ENCODE assay signal across 8 cellular contexts in the genomic region with DNA sequence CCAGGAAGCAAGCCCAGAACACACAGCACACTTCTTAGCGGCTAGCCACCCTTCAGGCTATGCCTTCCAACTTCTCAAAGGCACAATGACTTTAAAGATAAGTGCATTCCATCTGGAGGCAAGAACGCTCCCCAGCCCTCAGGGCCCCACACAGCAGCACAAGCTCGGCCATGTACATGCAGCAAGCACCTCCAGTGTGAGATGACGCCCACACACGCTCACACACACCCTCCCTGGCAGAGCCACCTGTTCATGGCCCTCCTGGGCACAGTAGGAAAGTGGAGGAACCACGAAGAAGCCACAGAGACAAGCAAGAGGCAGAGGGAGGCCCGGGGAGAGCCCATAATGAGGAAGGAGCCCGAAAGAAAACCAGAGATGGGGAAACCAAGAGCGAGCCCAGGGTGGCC. TPM values are rescaled to one million over a fixed set of nuclear protein-coding genes. Genes with fewer than 3 reads are reported as not detected.
DNase-seq lines count a peak whose midpoint lies in the region; ATAC-seq and TF ChIP-seq lines count a peak whose summit lies in the region.

No MANE protein-coding gene starts in this region.

- no peaks in the 10 kb centered on the region for H3K9me3 Mint-ChIP-seq in CD8-positive, alpha-beta T cell
- peaks cover 6% of the 10 kb centered on the region for H3K9me3 Mint-ChIP-seq in activated CD4-positive, alpha-beta T cell treated with anti-CD3 and anti-CD28 coated beads, Interleukin-2, amount 10 ng/mL, durations not matched to agents 7 days and 5 days

- H3K27me3 ChIP-seq in CD8-positive, alpha-beta T cell (ENCODE audit: insufficient read depth, low read length) = no peaks in the 10 kb centered on the region
- H3K27me3 ChIP-seq in subcutaneous abdominal adipose tissue (ENCODE audit: control insufficient read depth in 5 of 5, insufficient read depth in 4 of 5, low read length in 5 of 5) = no peaks in the 10 kb centered on the region

- no peaks in the 10 kb centered on the region for H3K36me3 ChIP-seq in CD8-positive, alpha-beta T cell (ENCODE audit: insufficient read depth, low read length)
- peaks cover 0 to 1% (median 0%) of the 10 kb centered on the region in 5 donors for H3K36me3 ChIP-seq in subcutaneous abdominal adipose tissue (ENCODE audit: control insufficient read depth in 5 of 5, insufficient read depth in 5 of 5, low read length in 5 of 5)

- H3K4me3 Mint-ChIP-seq in CD8-positive, alpha-beta T cell = peak overlapping the region; percentile 66
- peak overlapping the region; percentile 34 for H3K4me3 Mint-ChIP-seq in activated CD4-positive, alpha-beta T cell treated with anti-CD3 and anti-CD28 coated beads, Interleukin-2, amount 10 ng/mL, durations not matched to agents 7 days and 5 days

- no peaks in the 10 kb centered on the region for H3K9me3 ChIP-seq in CD8-positive, alpha-beta T cell (ENCODE audit: low read length)
- no peaks in the 10 kb centered on the region for H3K9me3 ChIP-seq in subcutaneous abdominal adipose tissue (ENCODE audit: control insufficient read depth in 5 of 5, low read length in 5 of 5)

- POLR2A ChIA-PET in CD8-positive, alpha-beta T cell (lab: Charles Lee) = interaction anchor here (0.8 to 1.9 kb wide), 6 partner anchors 9 to 21 kb away, joined by 3 to 9 read pairs (median 3); a partner anchor contains a TSS
- POLR2A ChIA-PET in activated CD4-positive, alpha-beta T cell treated with anti-CD3 and anti-CD28 coated beads, Interleukin-2, amount 10 ng/mL, durations not matched to agents 7 days and 5 days (lab: Charles Lee) = no interaction called here
- POLR2A ChIA-PET in HEK293T (lab: Yijun Ruan, JAX) = no interaction called here

- H3K27me3 Mint-ChIP-seq in CD8-positive, alpha-beta T cell (ENCODE audit: low read depth) = no peaks in the 10 kb centered on the region
- peaks cover 3% of the 10 kb centered on the region for H3K27me3 Mint-ChIP-seq in activated CD4-positive, alpha-beta T cell treated with anti-CD3 and anti-CD28 coated beads, Interleukin-2, amount 10 ng/mL, durations not matched to agents 7 days and 5 days

- H3K36me3 Mint-ChIP-seq in CD8-positive, alpha-beta T cell = peaks cover 2% of the 10 kb centered on the region
- peaks cover 6% of the 10 kb centered on the region for H3K36me3 Mint-ChIP-seq in activated CD4-positive, alpha-beta T cell treated with anti-CD3 and anti-CD28 coated beads, Interleukin-2, amount 10 ng/mL, durations not matched to agents 7 days and 5 days (ENCODE audit: low read depth)

- intact Hi-C loops in CD8-positive, alpha-beta T cell (cut with DNase I, micrococcal nuclease) = loop anchor here (1.0 to 10.0 kb wide), 6 partner anchors 22 to 940 kb away; a partner anchor contains a TSS

- H3K4me1 ChIP-seq in CD8-positive, alpha-beta T cell (ENCODE audit: insufficient read depth, low read length) = peaks cover 66% of the 10 kb centered on the region
- H3K4me1 ChIP-seq in subcutaneous abdominal adipose tissue (ENCODE audit: control insufficient read depth in 5 of 5, insufficient read depth in 5 of 5, low read length in 5 of 5) = peaks cover 17 to 90% (median 83%) of the 10 kb centered on the region in 5 donors

- H3K9ac ChIP-seq in subcutaneous abdominal adipose tissue (ENCODE audit: low read length in 5 of 5) = peak overlapping the region in 2 of 5 donors; percentile 11 to 71

- H3K27ac ChIP-seq in CD8-positive, alpha-beta T cell (ENCODE audit: low read depth, low read length) = peak overlapping the region; percentile 58
- peak overlapping the region; percentile 94 for H3K27ac ChIP-seq in subcutaneous abdominal adipose tissue (ENCODE audit: low read depth, low read length)

- H3K27ac Mint-ChIP-seq in CD8-positive, alpha-beta T cell = peak overlapping the region; percentile 99
- H3K27ac Mint-ChIP-seq in activated CD4-positive, alpha-beta T cell treated with anti-CD3 and anti-CD28 coated beads, Interleukin-2, amount 10 ng/mL, durations not matched to agents 7 days and 5 days = peak overlapping the region; percentile 97

- peaks cover 60% of the 10 kb centered on the region for H3K4me1 Mint-ChIP-seq in CD8-positive, alpha-beta T cell (ENCODE audit: low read depth)
- H3K4me1 Mint-ChIP-seq in activated CD4-positive, alpha-beta T cell treated with anti-CD3 and anti-CD28 coated beads, Interleukin-2, amount 10 ng/mL, durations not matched to agents 7 days and 5 days = peaks cover 54% of the 10 kb centered on the region

- peak in 3 of 7 experiments; percentile 39 to 70 (median 47) for DNase-seq in CD8-positive, alpha-beta T cell
- DNase-seq in activated CD4-positive, alpha-beta T cell treated with anti-CD3 and anti-CD28 coated beads, Interleukin-2, amount 10 ng/mL, durations not matched to agents 7 days and 5 days = peak; percentile 21
- DNase-seq in germinal center (ENCODE audit: low spot score) (peak; percentile 50), DMS53 treated with DMSO at 0.1 percent for 48 hours (lab: John Stamatoyannopoulos, UW; ENCODE audit: unreplicated experiment) (no peak), HEK293T (ENCODE audit: extremely low spot score) (no peak), NCI-H2227 treated with DMSO at 0.1 percent for 48 hours (lab: John Stamatoyannopoulos, UW) (no peak)

- H3K4me3 ChIP-seq in CD8-positive, alpha-beta T cell (ENCODE audit: low read depth, low read length) = no peak overlapping the region
- H3K4me3 ChIP-seq in subcutaneous abdominal adipose tissue (ENCODE audit: low read depth in 1 of 5, low read length in 5 of 5) = no peak overlapping the region

- TF ChIP-seq CTCF in CD8-positive, alpha-beta T cell (IDR thresholded peaks at IDR 0.05) = no peak

- no peak for ATAC-seq in CD8-positive, alpha-beta T cell
- ATAC-seq in HG02623 (IDR thresholded peaks at IDR 0.05; ENCODE audit: unreplicated experiment) = peak; percentile 27

- CTCF ChIA-PET in CD8-positive, alpha-beta T cell (lab: Charles Lee) = interaction anchor here (1.8 to 2.9 kb wide), 2 partner anchors 16 to 17 kb away, joined by 4 to 12 read pairs; no protein-coding TSS in a partner anchor
- CTCF ChIA-PET in activated CD4-positive, alpha-beta T cell treated with anti-CD3 and anti-CD28 coated beads, Interleukin-2, amount 10 ng/mL, durations not matched to agents 7 days and 5 days (lab: Charles Lee) = interaction anchor here (1.2 to 11.3 kb wide), 3 partner anchors 9 to 17 kb away, joined by 3 to 101 read pairs (median 3); no protein-coding TSS in a partner anchor
- CTCF ChIA-PET in HEK293T (lab: Yijun Ruan, JAX) = no interaction called here

TF ChIP-seq in HEK293T, 16 proteins besides CTCF, POLR2A, EP300 and RAD21:
- TF ChIP-seq ARNT (IDR thresholded peaks at IDR 0.05) (no peak), SP1 (IDR thresholded peaks at IDR 0.05) (no peak), LEF1 (IDR thresholded peaks at IDR 0.05; ENCODE audit: borderline replicate concordance) (no peak), TARDBP (IDR thresholded peaks at IDR 0.05) (no peak), L3MBTL2 (conservative IDR thresholded peaks at IDR 0.05) (no peak), FOXK2 (IDR thresholded peaks at IDR 0.05) (no peak), FOXA1 (IDR thresholded peaks at IDR 0.05) (no peak), CTBP1 (IDR thresholded peaks at IDR 0.05; ENCODE audit: borderline replicate concordance) (no peak), NFRKB (IDR thresholded peaks at IDR 0.05) (no peak)

RNA-seq across cellular contexts. Expression of a gene that starts 21.7 kb away (rescaled TPM):
- 10 to 100 TPM; 92.1 to 92.4 TPM for total RNA-seq in CD8-positive, alpha-beta T cell
- total RNA-seq in activated CD4-positive, alpha-beta T cell treated with anti-CD3 and anti-CD28 coated beads, Interleukin-2, amount 10 ng/mL, durations not matched to agents 7 days and 5 days = 100 to 1,000 TPM; 140 to 148 TPM

Comparison
In these comparisons a context has a peak if more than half of its experiments do, and no peak if none do; other contexts are left out.
1. DNase-seq: peak in activated CD4-positive, alpha-beta T cell treated with anti-CD3 and anti-CD28 coated beads, Interleukin-2, amount 10 ng/mL, durations not matched to agents 7 days and 5 days (single experiment) and germinal center (single experiment); none in DMS53 treated with DMSO at 0.1 percent for 48 hours (single experiment), HEK293T (single experiment) and NCI-H2227 treated with DMSO at 0.1 percent for 48 hours (single experiment).